Comparison of ENCODE assay signal across 8 cellular contexts in genomic region chr11:64207247-64208085, GRCh38. TPM values are rescaled to one million over a fixed set of nuclear protein-coding genes. Genes with fewer than 3 reads are reported as not detected.
DNase-seq lines count a peak whose midpoint lies in the region; ATAC-seq, FAIRE-seq and TF ChIP-seq lines count a peak whose summit lies in the region.

No MANE protein-coding gene starts in this region.

- TF ChIP-seq CTCF in Loucy (conservative IDR thresholded peaks at IDR 0.05; ENCODE audit: low read length): no peak
- no peak for TF ChIP-seq CTCF in pancreas (IDR thresholded peaks at IDR 0.05)
- no peak for TF ChIP-seq CTCF in uterus (IDR thresholded peaks at IDR 0.05)

- H3K27ac ChIP-seq in BLaER1 treated with 17β-estradiol and CSF1 and Interleukin-3, amounts not matched to agents 10 nM and 100 nM: peak overlapping the region; percentile 87 to 100 (median 97)
- H3K27ac ChIP-seq in esophagus (ENCODE audit: low read depth in 2 of 2, low read length in 1 of 2): peak overlapping the region; percentile 73 to 76
- H3K27ac ChIP-seq in pancreas: peak overlapping the region in 3 of 4 donors; percentile 22 to 75 (median 68)
- H3K27ac ChIP-seq in uterus: peak overlapping the region; percentile 65 to 78

- H3K9me3 Mint-ChIP-seq in activated CD8-positive, alpha-beta T cell treated with anti-CD3 and anti-CD28 coated beads, Interleukin-2, amount 10 ng/mL, durations not matched to agents 7 days and 5 days (ENCODE audit: insufficient read depth): no peaks in the 10 kb centered on the region

- peak overlapping the region; percentile 82 to 98 (median 94) for H3K4me3 ChIP-seq in BLaER1 treated with 17β-estradiol and CSF1 and Interleukin-3, amounts not matched to agents 10 nM and 100 nM
- H3K4me3 ChIP-seq in Loucy (ENCODE audit: low read length, poor library complexity, severe bottlenecking): peak overlapping the region; percentile 96
- H3K4me3 ChIP-seq in esophagus (ENCODE audit: low read depth in 1 of 2, low read length in 2 of 2): peak overlapping the region; percentile 26 to 47
- H3K4me3 ChIP-seq in pancreas: peak overlapping the region in 1 of 4 donors; percentile 40
- no peak overlapping the region for H3K4me3 ChIP-seq in uterus

- peaks cover 38% of the 10 kb centered on the region for H3K79me2 ChIP-seq in Loucy (ENCODE audit: insufficient read depth, low read length)

- peak; percentile 92 for DNase-seq in activated CD8-positive, alpha-beta T cell treated with anti-CD3 and anti-CD28 coated beads, Interleukin-2, amount 10 ng/mL, durations not matched to agents 7 days and 5 days
- DNase-seq in pancreas (peak in 4 of 6 donors; percentile 36 to 74 (median 54)), uterus (peak; percentile 63 to 72)

- no peaks in the 10 kb centered on the region for H3K27me3 ChIP-seq in BLaER1 treated with 17β-estradiol and CSF1 and Interleukin-3, amounts not matched to agents 10 nM and 100 nM
- H3K27me3 ChIP-seq in Loucy (ENCODE audit: insufficient read depth, low read length, poor library complexity, severe bottlenecking) (no peaks in the 10 kb centered on the region), esophagus (ENCODE audit: control insufficient read depth in 1 of 2, insufficient read depth in 2 of 2, low read length in 2 of 2) (no peaks in the 10 kb centered on the region), pancreas (no peaks in the 10 kb centered on the region), uterus (no peaks in the 10 kb centered on the region)

- peaks cover 80% of the 10 kb centered on the region for H3K36me3 Mint-ChIP-seq in activated CD8-positive, alpha-beta T cell treated with anti-CD3 and anti-CD28 coated beads, Interleukin-2, amount 10 ng/mL, durations not matched to agents 7 days and 5 days (ENCODE audit: low read depth)

- ATAC-seq in GM21423 (IDR thresholded peaks at IDR 0.05; ENCODE audit: unreplicated experiment) (peak; percentile 59), pancreas (peak in 3 of 4 donors; percentile 17 to 37 (median 35)), HG02571 (IDR thresholded peaks at IDR 0.05; ENCODE audit: unreplicated experiment) (no peak)
- ATAC-seq in activated CD8-positive, alpha-beta T cell treated with anti-CD3 and anti-CD28 coated beads, Interleukin-2, amount 10 ng/mL, durations not matched to agents 7 days and 5 days: peak; percentile 72

- intact Hi-C loops in pancreas (cut with DNase I): loop anchor here in 2 of 3 donors (5.0 to 10.0 kb wide), 3 partner anchors 55 to 87 kb away; partner anchors contain the start of gene KCNK4 (in 2 of the 2)
- intact Hi-C loops in uterus (cut with DNase I; ENCODE audit: low total_unique reads): loop anchor here (5.0 kb wide), 1 partner anchor 90 kb away; no protein-coding TSS in a partner anchor

- H3F3A ChIP-seq in Loucy (ENCODE audit: low read depth): peaks cover 6% of the 10 kb centered on the region; the same call in 1 of the 2 replicates

- peaks cover 61 to 78% (median 73%) of the 10 kb centered on the region in 10 experiments for H3K4me1 ChIP-seq in BLaER1 treated with 17β-estradiol and CSF1 and Interleukin-3, amounts not matched to agents 10 nM and 100 nM
- H3K4me1 ChIP-seq in Loucy (ENCODE audit: insufficient read depth, low read length, poor library complexity, severe bottlenecking): peaks cover 26% of the 10 kb centered on the region
- H3K4me1 ChIP-seq in esophagus (ENCODE audit: control insufficient read depth in 2 of 2, insufficient read depth in 2 of 2, low read length in 1 of 2): peaks cover 0 to 6% of the 10 kb centered on the region in 2 donors
- H3K4me1 ChIP-seq in pancreas: peaks cover 0 to 3% (median 0%) of the 10 kb centered on the region in 3 donors
- no peaks in the 10 kb centered on the region for H3K4me1 ChIP-seq in uterus

- peak overlapping the region; percentile 93 for H3K4me3 Mint-ChIP-seq in activated CD8-positive, alpha-beta T cell treated with anti-CD3 and anti-CD28 coated beads, Interleukin-2, amount 10 ng/mL, durations not matched to agents 7 days and 5 days

- CTCF ChIA-PET in activated CD8-positive, alpha-beta T cell treated with anti-CD3 and anti-CD28 coated beads, Interleukin-2, amount 10 ng/mL, durations not matched to agents 7 days and 5 days (lab: Charles Lee): interaction anchor here (0.8 to 6.9 kb wide), 16 partner anchors 9 to 207 kb away, joined by 3 to 165 read pairs (median 18); partner anchors contain the start of genes BAD, CATSPERZ, DNAJC4 and ESRRA

- H2AFZ ChIP-seq in Loucy (ENCODE audit: low read length): peak overlapping the region; percentile 53

- peak overlapping the region; percentile 93 to 99 (median 96) for H3K9ac ChIP-seq in BLaER1 treated with 17β-estradiol and CSF1 and Interleukin-3, amounts not matched to agents 10 nM and 100 nM
- peak overlapping the region; percentile 99 for H3K9ac ChIP-seq in Loucy (ENCODE audit: low read depth, low read length, poor library complexity, severe bottlenecking)

- H3K4me1 Mint-ChIP-seq in activated CD8-positive, alpha-beta T cell treated with anti-CD3 and anti-CD28 coated beads, Interleukin-2, amount 10 ng/mL, durations not matched to agents 7 days and 5 days (ENCODE audit: low read depth): peaks cover 59% of the 10 kb centered on the region

- H3K4me2 ChIP-seq in BLaER1 treated with 17β-estradiol and CSF1 and Interleukin-3, amounts not matched to agents 10 nM and 100 nM: peak overlapping the region; percentile 96 to 100 (median 99)
- H3K4me2 ChIP-seq in Loucy (ENCODE audit: low read depth, low read length, poor library complexity, severe bottlenecking): peak overlapping the region; percentile 92

- no peak for TF ChIP-seq POLR2A in uterus (IDR thresholded peaks at IDR 0.05)

- POLR2A ChIA-PET in activated CD8-positive, alpha-beta T cell treated with anti-CD3 and anti-CD28 coated beads, Interleukin-2, amount 10 ng/mL, durations not matched to agents 7 days and 5 days (lab: Charles Lee): interaction anchor here (0.6 to 9.2 kb wide), 20 partner anchors 12 to 655 kb away, joined by 3 to 162 read pairs (median 11); partner anchors contain the start of genes BAD, DNAJC4, ESRRA and FKBP2

- no peaks in the 10 kb centered on the region for H3K9me3 ChIP-seq in BLaER1 treated with 17β-estradiol and CSF1 and Interleukin-3, amounts not matched to agents 10 nM and 100 nM (replicated peaks in 1 of 11)
- H3K9me3 ChIP-seq in Loucy (ENCODE audit: insufficient read depth, low read depth, low read length): no peaks in the 10 kb centered on the region
- no peaks in the 10 kb centered on the region for H3K9me3 ChIP-seq in esophagus (ENCODE audit: control insufficient read depth in 2 of 2, insufficient read depth in 1 of 2, low read depth in 1 of 2, low read length in 1 of 2)
- H3K9me3 ChIP-seq in pancreas: no peaks in the 10 kb centered on the region
- no peaks in the 10 kb centered on the region for H3K9me3 ChIP-seq in uterus

- no peaks in the 10 kb centered on the region for H3K27me3 Mint-ChIP-seq in activated CD8-positive, alpha-beta T cell treated with anti-CD3 and anti-CD28 coated beads, Interleukin-2, amount 10 ng/mL, durations not matched to agents 7 days and 5 days (ENCODE audit: low read depth)

- H3K36me3 ChIP-seq in BLaER1 treated with 17β-estradiol and CSF1 and Interleukin-3, amounts not matched to agents 10 nM and 100 nM: peaks cover 41 to 80% (median 62%) of the 10 kb centered on the region in 11 experiments
- H3K36me3 ChIP-seq in Loucy (ENCODE audit: insufficient read depth, low read length) (peaks cover 29% of the 10 kb centered on the region; the same call in 1 of the 2 replicates), esophagus (ENCODE audit: control insufficient read depth in 2 of 2, insufficient read depth in 2 of 2, low read length in 1 of 2) (peaks cover 13 to 21% of the 10 kb centered on the region in 2 donors), pancreas (peaks cover 0 to 17% (median 15%) of the 10 kb centered on the region in 3 donors), uterus (no peaks in the 10 kb centered on the region)

- H4K20me1 ChIP-seq in BLaER1 treated with 17β-estradiol and CSF1 and Interleukin-3, amounts not matched to agents 10 nM and 100 nM: peaks cover 47 to 75% (median 63%) of the 10 kb centered on the region in 11 experiments
- H4K20me1 ChIP-seq in Loucy (ENCODE audit: insufficient read depth, low read length, poor library complexity, severe bottlenecking): peaks cover 19% of the 10 kb centered on the region

- WGBS in esophagus, 2 donors: 54 to 61% methylated on average over 31 of the region's 31 CpGs
- WGBS in pancreas, 2 donors: 79 to 80% methylated on average over 29 to 31 of the region's 31 CpGs

- no peaks in the 10 kb centered on the region for H3K9me2 ChIP-seq in Loucy (replicated peaks; ENCODE audit: low read depth, low read length)

- H3K27ac Mint-ChIP-seq in activated CD8-positive, alpha-beta T cell treated with anti-CD3 and anti-CD28 coated beads, Interleukin-2, amount 10 ng/mL, durations not matched to agents 7 days and 5 days: peak overlapping the region; percentile 94

- no peak for FAIRE-seq in pancreas (lab: Jason Lieb, UNC)

RNA-seq across cellular contexts. Expression of gene FERMT3, which starts 0.9 kb away (rescaled TPM):
- total RNA-seq in activated CD8-positive, alpha-beta T cell treated with anti-CD3 and anti-CD28 coated beads, Interleukin-2, amount 10 ng/mL, durations not matched to agents 7 days and 5 days: 100 to 1,000 TPM; 261 to 281 TPM
- polyA plus RNA-seq in esophagus (1 to 10 TPM; 4.4 to 5.8 TPM), pancreas (10 to 100 TPM in 1 of 2 donors, 1 to 10 TPM in 1; 9.7 to 12.6 TPM)
- total RNA-seq in pancreas (10 to 100 TPM in 2 of 6 donors, 1 to 10 TPM in 4; 1.9 to 16.3 (median 6.3) TPM), uterus (10 to 100 TPM in 2 of 4 donors, 1 to 10 TPM in 2; 3.1 to 50.3 (median 9.3) TPM)

RNA-seq across cellular contexts. Expression of gene TRPT1, which starts 18.5 kb away (rescaled TPM):
- total RNA-seq in activated CD8-positive, alpha-beta T cell treated with anti-CD3 and anti-CD28 coated beads, Interleukin-2, amount 10 ng/mL, durations not matched to agents 7 days and 5 days: 10 to 100 TPM; 37.8 to 44.8 TPM
- polyA plus RNA-seq in esophagus (10 to 100 TPM; 44.9 to 61.1 TPM), pancreas (10 to 100 TPM; 74.6 to 78.7 TPM)
- total RNA-seq in pancreas (10 to 100 TPM; 18.6 to 33.1 (median 25.8) TPM), uterus (10 to 100 TPM in 3 of 4 donors, 1 to 10 TPM in 1; 7.2 to 42.9 (median 18.7) TPM)

RNA-seq across cellular contexts. Expression of gene NUDT22, which starts 18.6 kb away (rescaled TPM):
- 10 to 100 TPM; 86.7 to 91.6 TPM for total RNA-seq in activated CD8-positive, alpha-beta T cell treated with anti-CD3 and anti-CD28 coated beads, Interleukin-2, amount 10 ng/mL, durations not matched to agents 7 days and 5 days
- polyA plus RNA-seq in esophagus (10 to 100 TPM; 49.5 to 55.1 TPM), pancreas (100 to 1,000 TPM in 1 of 2 donors, 10 to 100 TPM in 1; 69.7 to 115 TPM)
- total RNA-seq in pancreas (10 to 100 TPM; 32.6 to 46.0 (median 38.4) TPM), uterus (10 to 100 TPM; 10.8 to 44.9 (median 34.0) TPM)

RNA-seq across cellular contexts. Expression of gene STIP1, which starts 21.5 kb away (rescaled TPM):
- total RNA-seq in activated CD8-positive, alpha-beta T cell treated with anti-CD3 and anti-CD28 coated beads, Interleukin-2, amount 10 ng/mL, durations not matched to agents 7 days and 5 days: 100 to 1,000 TPM; 335 to 340 TPM
- polyA plus RNA-seq in esophagus (10 to 100 TPM; 60.0 to 69.4 TPM), pancreas (10 to 100 TPM; 34.2 to 37.6 TPM)
- total RNA-seq in pancreas (10 to 100 TPM; 23.7 to 73.0 (median 39.3) TPM), uterus (100 to 1,000 TPM in 1 of 4 donors, 10 to 100 TPM in 3; 20.9 to 101 (median 83.8) TPM)

RNA-seq across cellular contexts. Expression of gene DNAJC4, which starts 22.9 kb away (rescaled TPM):
- total RNA-seq in activated CD8-positive, alpha-beta T cell treated with anti-CD3 and anti-CD28 coated beads, Interleukin-2, amount 10 ng/mL, durations not matched to agents 7 days and 5 days: 10 to 100 TPM; 38.0 to 41.3 TPM
- polyA plus RNA-seq in esophagus (10 to 100 TPM; 31.2 to 53.7 TPM), pancreas (100 to 1,000 TPM in 1 of 2 donors, 10 to 100 TPM in 1; 92.9 to 125 TPM)
- total RNA-seq in pancreas (10 to 100 TPM; 28.1 to 39.1 (median 33.0) TPM), uterus (10 to 100 TPM in 2 of 4 donors, 1 to 10 TPM in 1, not detected in 1; 7.9 to 28.6 (median 16.6) TPM)

Comparison
In these comparisons a context has a peak if more than half of its experiments do, and no peak if none do; other contexts are left out.
1. H3K4me3 ChIP-seq: peak in BLaER1 treated with 17β-estradiol and CSF1 and Interleukin-3, amounts not matched to agents 10 nM and 100 nM (10 of 10), Loucy (single experiment) and esophagus (2 of 2); none in uterus (0 of 2).
2. RNA of gene FERMT3, which starts 0.9 kb away (total RNA-seq): 261 to 281 TPM in activated CD8-positive, alpha-beta T cell treated with anti-CD3 and anti-CD28 coated beads, Interleukin-2, amount 10 ng/mL, durations not matched to agents 7 days and 5 days; 3.1 to 50.3 TPM in uterus and 1.9 to 16.3 TPM in pancreas; every median in the first group is over 4 times any median in the second.
3. Peak in every context shown above with its lines, with median percentiles within 50 percentile points of each other: H3K27ac ChIP-seq and DNase-seq.